ENCODE assay signal across 18 cellular contexts in the genomic region with DNA sequence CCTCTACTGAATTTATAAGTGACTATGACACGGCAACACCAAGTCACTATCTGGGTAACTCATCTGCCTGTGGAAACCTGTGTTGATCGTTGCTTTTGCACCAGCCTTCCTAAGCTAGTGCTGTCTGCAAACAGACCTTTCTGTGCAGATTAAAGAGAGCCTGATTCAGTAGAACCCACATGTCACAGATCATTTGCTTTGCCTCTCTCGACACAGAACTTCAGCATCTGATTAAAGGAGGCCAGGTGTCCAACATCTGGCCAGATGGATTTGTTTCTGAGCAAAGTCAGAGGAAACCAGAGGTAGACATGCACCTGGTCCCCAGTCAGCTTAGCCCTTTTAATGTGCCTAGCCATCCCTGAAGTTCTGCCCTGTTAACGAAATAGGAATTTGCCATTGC. TPM values are rescaled to one million over a fixed set of nuclear protein-coding genes. Genes with fewer than 3 reads are reported as not detected.
A peak's percentile ranks its signal among the peaks of the same experiment; 100 is the strongest.
DNase-seq lines count a peak whose midpoint lies in the region; ATAC-seq, FAIRE-seq and TF ChIP-seq lines count a peak whose summit lies in the region.
"Had no signal": no experiment of that assay in that cellular context is flagged by ENCODE, and none has a peak within 500 bp of the region (broad histone marks: within the 10 kb centered on the region; RNA-seq: fewer than 3 reads in every experiment).

No MANE protein-coding gene starts in this region.

- DNase-seq in HepG2 (ENCODE audit: low spot score), result no peak
- DNase-seq in right lobe of liver, result no peak
- no peak for DNase-seq in body of pancreas
- DNase-seq in NCI-H2196 treated with DMSO at 0.1 percent for 48 hours (lab: John Stamatoyannopoulos, UW; ENCODE audit: unreplicated experiment), result no peak
- DNase-seq in COR-L47 (lab: John Stamatoyannopoulos, UW), result no peak
- DNase-seq in activated CD4-positive, CD25-positive, alpha-beta regulatory T cell (lab: John Stamatoyannopoulos, UW), result no peak
- DNase-seq: kidney glomerular epithelial cell; midbrain; NCI-H1048; occipital lobe; stimulated activated naive CD4-positive, alpha-beta T cell; uterus had no signal

- no peaks in the 10 kb centered on the region for H3K27me3 ChIP-seq in HepG2 (ENCODE audit: control insufficient read depth in 1 of 2, insufficient read depth in 2 of 2, low read length in 2 of 2)
- H3K27me3 ChIP-seq in right lobe of liver, result no peaks in the 10 kb centered on the region
- H3K27me3 ChIP-seq in body of pancreas, result no peaks in the 10 kb centered on the region
- H3K27me3 ChIP-seq: ascending aorta, uterus had no signal

- in situ Hi-C loops in HepG2 (cut with HindIII; ENCODE audit: extremely low pct_ligation_motif_present, low pct_unique_long_range_greater_than_20kb), result no loop called here

- no peak for TF ChIP-seq POLR2A in HepG2 (IDR thresholded peaks at IDR 0.05; ENCODE audit: insufficient read depth in 1 of 2, low read depth in 2 of 2, low read length in 2 of 2)
- no peak for TF ChIP-seq POLR2A in right lobe of liver (IDR thresholded peaks at IDR 0.05)
- TF ChIP-seq POLR2A in body of pancreas (IDR thresholded peaks at IDR 0.05), result no peak

- CTCF ChIA-PET in HepG2 (lab: Yijun Ruan, JAX; ENCODE audit: low intra/inter-chr PET ratio, low total read pairs), result interaction anchor here (1.2 kb wide), 1 partner anchor 15 kb away, joined by 3 read pairs; the partner anchor contains the start of gene TTR

- no peak for FAIRE-seq in HepG2 (lab: Jason Lieb, UNC)

- ATAC-seq in HepG2 (peak; percentile 58), right lobe of liver (no peak), HG02623 (IDR thresholded peaks at IDR 0.05; ENCODE audit: unreplicated experiment) (peak; percentile 68), HG03354 (IDR thresholded peaks at IDR 0.05; ENCODE audit: poor library complexity, severe bottlenecking, unreplicated experiment) (peak; percentile 76), body of pancreas (no peak)
- ATAC-seq: esophagus mucosa had no signal

- no peaks in the 10 kb centered on the region for H3K9me3 ChIP-seq in HepG2 (ENCODE audit: low read length)
- H3K9me3 ChIP-seq in right lobe of liver, result no peaks in the 10 kb centered on the region
- no peaks in the 10 kb centered on the region for H3K9me3 ChIP-seq in body of pancreas
- H3K9me3 ChIP-seq: ascending aorta, uterus had no signal

- POLR2A ChIA-PET in HepG2 (lab: Yijun Ruan, JAX), result interaction anchor here (1.3 to 1.9 kb wide), 3 partner anchors 10 to 29 kb away, joined by 3 to 10 read pairs (median 4); partner anchors contain the start of gene TTR

- TF ChIP-seq RAD21 in HepG2 (CRISPR knock-in tag; IDR thresholded peaks at IDR 0.05), result no peak

- BruUV-seq in HepG2 (replicated peaks; lab: Mats Ljungman, UMichigan), result no TSS peak

- H3K4me1 ChIP-seq in HepG2 (ENCODE audit: insufficient read depth, low read length), result peaks cover 70% of the 10 kb centered on the region
- peaks cover 0 to 62% (median 17%) of the 10 kb centered on the region in 4 donors for H3K4me1 ChIP-seq in right lobe of liver
- peaks cover 11% of the 10 kb centered on the region for H3K4me1 ChIP-seq in body of pancreas
- H3K4me1 ChIP-seq: ascending aorta, uterus had no signal

- intact Hi-C loops in HepG2 (cut with micrococcal nuclease; ENCODE audit: unreplicated experiment) (no loop called here), right lobe of liver (cut with DNase I) (no loop called here), body of pancreas (cut with DNase I) (no loop called here)

- H3K9ac ChIP-seq in HepG2 (ENCODE audit: insufficient read depth, low read depth, low read length), result no peak overlapping the region

- no peak overlapping the region for H3K4me3 ChIP-seq in HepG2 (replicated peaks in 1 of 3; ENCODE audit: insufficient read depth in 1 of 3, low read depth in 2 of 3, low read length in 3 of 3)
- H3K4me3 ChIP-seq in right lobe of liver, result peak overlapping the region in 1 of 3 donors; percentile 10
- no peak overlapping the region for H3K4me3 ChIP-seq in body of pancreas
- H3K4me3 ChIP-seq: ascending aorta, coronary artery, skin epidermis, uterus had no signal

- no peak overlapping the region for H3K27ac ChIP-seq in HepG2 (ENCODE audit: extremely low read length, insufficient read depth, low read length)
- peak overlapping the region in 1 of 3 donors; percentile 7 for H3K27ac ChIP-seq in right lobe of liver
- no peak overlapping the region for H3K27ac ChIP-seq in body of pancreas
- H3K27ac ChIP-seq: ascending aorta, coronary artery, skin epidermis, uterus had no signal

- WGBS in HepG2 (ENCODE audit: low lambda C conversion rate), result 33% methylated on average over 3 of the region's 4 CpGs
- 46% methylated on average over 2 of the region's 4 CpGs for WGBS in right lobe of liver (ENCODE audit: insufficient coverage, low coverage, low lambda C conversion rate, missing lambda C conversion rate)
- 54 to 75% methylated on average over 4 of the region's 4 CpGs for WGBS in body of pancreas, 2 donors

- no peaks in the 10 kb centered on the region for H3K36me3 ChIP-seq in HepG2 (replicated peaks in 1 of 2; ENCODE audit: control insufficient read depth in 1 of 2, insufficient read depth in 2 of 2, low read length in 2 of 2)
- H3K36me3 ChIP-seq in right lobe of liver, result no peaks in the 10 kb centered on the region
- no peaks in the 10 kb centered on the region for H3K36me3 ChIP-seq in body of pancreas (replicated peaks in 1 of 2; ENCODE audit: insufficient read depth in 1 of 2, low read depth in 2 of 2)
- H3K36me3 ChIP-seq: ascending aorta, uterus had no signal

- peak overlapping the region; percentile 42 for H2AFZ ChIP-seq in HepG2 (ENCODE audit: low read length)

- TF ChIP-seq CTCF in HepG2 (CRISPR knock-in tag; IDR thresholded peaks at IDR 0.05) (no peak), right lobe of liver (IDR thresholded peaks at IDR 0.05) (no peak), body of pancreas (IDR thresholded peaks at IDR 0.05) (no peak)

- TF ChIP-seq EP300 in HepG2 (IDR thresholded peaks at IDR 0.05; ENCODE audit: low read depth in 2 of 2, low read length in 2 of 2) (no peak), HepG2 (CRISPR knock-in tag; IDR thresholded peaks at IDR 0.05; ENCODE audit: borderline replicate concordance) (no peak)

- H4K20me1 ChIP-seq in HepG2 (ENCODE audit: insufficient read depth, low read length), result no peaks in the 10 kb centered on the region

- H3K4me2 ChIP-seq in HepG2 (ENCODE audit: low read depth, low read length), result peak overlapping the region; percentile 8; the same call in 1 of the 2 replicates

- no peaks in the 10 kb centered on the region for H3K79me2 ChIP-seq in HepG2 (ENCODE audit: insufficient read depth, low read length)

TF ChIP-seq in HepG2, 621 proteins besides CTCF, POLR2A, EP300 and RAD21:
- TF ChIP-seq TRIM22 (IDR thresholded peaks at IDR 0.05) (no peak), ZNF589 (CRISPR knock-in tag; conservative IDR thresholded peaks at IDR 0.05) (no peak), ZFX (CRISPR knock-in tag; IDR thresholded peaks at IDR 0.05; ENCODE audit: low read depth) (0 out of 2 replicates have a peak, but pooled peaks have one; percentile 12), KDM6A (CRISPR knock-in tag; IDR thresholded peaks at IDR 0.05; ENCODE audit: low read depth) (no peak)

RNA-seq across cellular contexts. Expression of gene TTR, which starts 15.0 kb away (rescaled TPM):
- total RNA-seq in HepG2 (2016; rRNA removed; fragmentation: Illumina TruSeq; extraction: Trizol) (42.2 and 91.3 TPM in 2 replicates), right lobe of liver (1,000 to 10,000 TPM; 1,281 to 4,774 (median 2,625) TPM), body of pancreas (100 to 1,000 TPM; 145 to 352 TPM)
- 32.4 and 39.4 TPM in 2 replicates for total RNA-seq in HepG2 (2016; cell fraction: cytosol; rRNA removed; fragmentation: Illumina TruSeq; extraction: Trizol; ENCODE audit: low read depth)
- total RNA-seq in HepG2 (2016; cell fraction: insoluble cytoplasmic fraction; rRNA removed; fragmentation: Illumina TruSeq; extraction: Trizol), result 43.7 and 93.2 TPM in 2 replicates
- total RNA-seq in HepG2 (2016; cell fraction: membrane; rRNA removed; fragmentation: Illumina TruSeq; extraction: Trizol), result 21.6 and 22.8 TPM in 2 replicates
- total RNA-seq in HepG2 (2016; cell fraction: nucleus; rRNA removed; fragmentation: Illumina TruSeq; extraction: Trizol), result 86.3 and 86.4 TPM in 2 replicates
- 496 and 510 TPM in 2 replicates for polyA plus RNA-seq in HepG2 (2011; rRNA removed)
- polyA plus RNA-seq in HepG2 (2011; cell fraction: cytosol; rRNA removed), result 553 and 814 TPM in 2 replicates
- 104 and 171 TPM in 2 replicates for polyA plus RNA-seq in HepG2 (2011; cell fraction: nucleus; rRNA removed)
- 275 and 517 TPM in 2 replicates for polyA plus RNA-seq in HepG2 (2012)
- 43.9 and 49.7 TPM in 2 replicates for polyA plus RNA-seq in HepG2 (2016; cell fraction: cytosol; fragmentation: Illumina TruSeq; extraction: Trizol; ENCODE audit: low read depth)
- 60.6 and 70.2 TPM in 2 replicates for polyA plus RNA-seq in HepG2 (2016; cell fraction: insoluble cytoplasmic fraction; fragmentation: Illumina TruSeq; extraction: Trizol; ENCODE audit: low read depth)
- 22.7 and 27.7 TPM in 2 replicates for polyA plus RNA-seq in HepG2 (2016; cell fraction: membrane; fragmentation: Illumina TruSeq; extraction: Trizol; ENCODE audit: low read depth)
- polyA plus RNA-seq in HepG2 (2016; cell fraction: nucleus; fragmentation: Illumina TruSeq; extraction: Trizol; ENCODE audit: insufficient read depth, low read depth), result 195 and 215 TPM in 2 replicates
- polyA minus RNA-seq in HepG2 (2011; rRNA and poly(A)+ RNA removed; ENCODE audit: low replicate concordance), result 563 TPM in 1 of 2 replicates, not detected in the other
- polyA minus RNA-seq in HepG2 (2011; cell fraction: cytosol; rRNA and poly(A)+ RNA removed), result 185 and 329 TPM in 2 replicates
- 160 and 198 TPM in 2 replicates for polyA minus RNA-seq in HepG2 (2011; cell fraction: nucleus; rRNA and poly(A)+ RNA removed)
- total RNA-seq: uterus had no signal

Comparison
In these comparisons a context has a peak if more than half of its experiments do, and no peak if none do; other contexts are left out.
1. ATAC-seq: peak in HepG2 (single experiment), HG02623 (single experiment) and HG03354 (single experiment); none in right lobe of liver (0 of 4) and body of pancreas (single experiment).